ENCODE assay signal across 17 cellular contexts in the genomic region with DNA sequence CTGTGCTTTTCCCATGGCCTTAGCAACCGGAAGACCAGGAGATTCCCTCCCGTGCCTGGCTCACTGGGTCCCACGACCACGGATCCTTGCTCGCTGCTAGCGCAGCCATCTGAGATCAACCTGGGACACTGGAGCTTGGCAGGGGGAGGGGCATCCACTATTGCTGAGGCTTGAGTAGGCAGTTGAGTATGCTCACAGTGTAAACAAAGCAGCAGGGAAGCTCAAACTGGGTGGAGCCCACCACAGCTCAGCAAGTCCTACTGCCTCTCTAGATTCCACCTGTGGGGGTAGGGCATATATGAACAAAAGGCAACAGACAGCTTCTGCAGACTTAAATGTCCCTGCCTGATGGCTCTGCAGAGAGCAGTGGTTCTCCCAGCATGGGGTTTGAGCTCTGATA.
"Had no signal": no experiment of that assay in that cellular context is flagged by ENCODE, and none has a peak within 500 bp of the region (broad histone marks: within the 10 kb centered on the region; RNA-seq: fewer than 3 reads in every experiment).

No MANE protein-coding gene starts in this region.

- H3K27me3 ChIP-seq: gastrocnemius medialis, transverse colon, vagina had no signal

- H3K4me1 ChIP-seq: gastrocnemius medialis, prostate gland, transverse colon, vagina had no signal

- H3K4me3 ChIP-seq: gastrocnemius medialis, prostate gland, skin epidermis, transverse colon, vagina had no signal

- DNase-seq: activated CD4-positive, alpha-beta memory T cell treated with anti-CD3 and anti-CD28 coated beads for 36 hours; activated CD8-positive, alpha-beta memory T cell treated with anti-CD3 and anti-CD28 coated beads, Interleukin-2, amount 10 ng/mL, durations not matched to agents 7 days and 5 days; activated naive CD4-positive, alpha-beta T cell treated with anti-CD3 and anti-CD28 coated beads for 36 hours; activated naive CD8-positive, alpha-beta T cell treated with anti-CD3 and anti-CD28 coated beads, Interleukin-2, amount 50 U/mL, for 24 hours; activated T-cell treated with anti-CD3 and anti-CD28 coated beads, Interleukin-2, amount 50 U/mL, for 1 hour; aorta; effector memory CD4-positive, alpha-beta T cell; gastrocnemius medialis; kidney glomerular epithelial cell; stimulated activated CD4-positive, alpha-beta T cell treated with anti-CD3 and anti-CD28 coated beads, Interleukin-15, amount 100 ng/mL, for 24 hours; stimulated activated CD4-positive, alpha-beta T cell treated with anti-CD3 and anti-CD28 coated beads, Interleukin-4, amount 100 ng/mL, for 1 hour; stimulated activated naive CD4-positive, alpha-beta T cell; transverse colon had no signal

- H3K27ac ChIP-seq: gastrocnemius medialis, prostate gland, skin epidermis, transverse colon, vagina, VCaP had no signal

- H3K36me3 ChIP-seq: gastrocnemius medialis, prostate gland, transverse colon, vagina had no signal

- H3K9me3 ChIP-seq: gastrocnemius medialis, prostate gland, transverse colon, vagina had no signal
